15 cellular contexts compared by ENCODE assay signal in the genomic region with DNA sequence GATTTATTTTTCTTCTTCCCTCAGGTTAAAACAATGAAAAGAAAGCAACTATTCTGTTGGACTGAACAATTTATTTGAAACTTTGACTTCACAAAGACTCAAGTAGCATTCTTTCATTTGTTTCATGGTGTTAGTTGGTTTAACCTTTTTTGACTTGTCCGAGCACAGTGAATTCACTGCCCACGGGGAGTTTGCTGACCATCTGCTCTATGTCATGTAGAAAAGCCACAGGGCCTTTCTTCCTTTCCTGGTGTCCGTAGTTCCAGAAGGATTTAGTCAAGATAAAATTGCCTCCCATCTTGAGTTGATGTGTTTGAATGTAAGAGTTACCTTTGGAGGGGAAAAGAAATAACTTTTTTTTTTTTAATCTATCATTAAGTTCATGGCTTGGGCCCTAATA. TPM values are rescaled to one million over a fixed set of nuclear protein-coding genes. Genes with fewer than 3 reads are reported as not detected.
A peak's percentile ranks its signal among the peaks of the same experiment; 100 is the strongest.
DNase-seq lines count a peak whose midpoint lies in the region; ATAC-seq and TF ChIP-seq lines count a peak whose summit lies in the region.
"Had no signal": no experiment of that assay in that cellular context is flagged by ENCODE, and none has a peak within 500 bp of the region (broad histone marks: within the 10 kb centered on the region; RNA-seq: fewer than 3 reads in every experiment).

No MANE protein-coding gene starts in this region.

- H3K4ac ChIP-seq in neuronal stem cell (ENCODE audit: low read length): no peak overlapping the region

- H3K27me3 Mint-ChIP-seq in naive thymus-derived CD4-positive, alpha-beta T cell: no peaks in the 10 kb centered on the region
- H3K27me3 Mint-ChIP-seq in activated CD8-positive, alpha-beta T cell treated with anti-CD3 and anti-CD28 coated beads, Interleukin-2, amount 10 ng/mL, durations not matched to agents 7 days and 5 days (ENCODE audit: low read depth): no peaks in the 10 kb centered on the region
- H3K27me3 Mint-ChIP-seq: B cell; CD4-positive, alpha-beta T cell had no signal

- H3K36me3 ChIP-seq in neuronal stem cell (replicated peaks in 1 of 2; ENCODE audit: control insufficient read depth in 2 of 2, insufficient read depth in 2 of 2, low read length in 2 of 2): no peaks in the 10 kb centered on the region
- H3K36me3 ChIP-seq in aorta (ENCODE audit: control insufficient read depth in 1 of 2, insufficient read depth in 2 of 2, low read length in 1 of 2): no peaks in the 10 kb centered on the region
- no peaks in the 10 kb centered on the region for H3K36me3 ChIP-seq in naive thymus-derived CD4-positive, alpha-beta T cell (ENCODE audit: control insufficient read depth in 2 of 3, insufficient read depth in 3 of 3, low read length in 3 of 3)
- no peaks in the 10 kb centered on the region for H3K36me3 ChIP-seq in adrenal gland (replicated peaks in 1 of 2)

- no peak for TF ChIP-seq POLR2A in adrenal gland (IDR thresholded peaks at IDR 0.05)

- H2BK12ac ChIP-seq in neuronal stem cell (ENCODE audit: low read length): no peak overlapping the region

- H3K4me3 Mint-ChIP-seq in naive thymus-derived CD4-positive, alpha-beta T cell: no peak overlapping the region
- no peak overlapping the region for H3K4me3 Mint-ChIP-seq in activated CD8-positive, alpha-beta T cell treated with anti-CD3 and anti-CD28 coated beads, Interleukin-2, amount 10 ng/mL, durations not matched to agents 7 days and 5 days
- H3K4me3 Mint-ChIP-seq: B cell; CD4-positive, alpha-beta T cell; H9 had no signal

- H2BK15ac ChIP-seq in neuronal stem cell (ENCODE audit: low read length): no peak overlapping the region

- H3K27me3 ChIP-seq in neuronal stem cell (ENCODE audit: control insufficient read depth in 3 of 3, insufficient read depth in 3 of 3, low read depth in 1 of 3, low read length in 3 of 3) (no peaks in the 10 kb centered on the region), aorta (ENCODE audit: control insufficient read depth in 1 of 2, insufficient read depth in 2 of 2, low read length in 1 of 2) (no peaks in the 10 kb centered on the region), adrenal gland (no peaks in the 10 kb centered on the region)
- H3K27me3 ChIP-seq in naive thymus-derived CD4-positive, alpha-beta T cell (ENCODE audit: control insufficient read depth in 2 of 2, insufficient read depth in 2 of 2, low read length in 2 of 2): no peaks in the 10 kb centered on the region

- H4K8ac ChIP-seq in neuronal stem cell (ENCODE audit: low read depth, low read length): no peak overlapping the region

- no peak overlapping the region for H2BK5ac ChIP-seq in neuronal stem cell (ENCODE audit: low read length)

- no peak for ATAC-seq in aorta (ENCODE audit: low FRiP score)
- no peak for ATAC-seq in naive thymus-derived CD4-positive, alpha-beta T cell
- no peak for ATAC-seq in activated CD8-positive, alpha-beta T cell treated with anti-CD3 and anti-CD28 coated beads, Interleukin-2, amount 10 ng/mL, durations not matched to agents 7 days and 5 days
- ATAC-seq: GM12878, HepG2 had no signal

- H3K9me3 ChIP-seq in neuronal stem cell (replicated peaks in 1 of 2; ENCODE audit: control insufficient read depth in 2 of 2, insufficient read depth in 1 of 2, low read depth in 1 of 2, low read length in 2 of 2): peaks cover 0 to 19% of the 10 kb centered on the region in 2 donors
- no peaks in the 10 kb centered on the region for H3K9me3 ChIP-seq in aorta (ENCODE audit: control insufficient read depth, low read length)
- H3K9me3 ChIP-seq in naive thymus-derived CD4-positive, alpha-beta T cell (ENCODE audit: control insufficient read depth in 2 of 3, low read length in 3 of 3): no peaks in the 10 kb centered on the region
- no peaks in the 10 kb centered on the region for H3K9me3 ChIP-seq in adrenal gland (replicated peaks in 1 of 3)

- no peaks in the 10 kb centered on the region for H3K36me3 Mint-ChIP-seq in naive thymus-derived CD4-positive, alpha-beta T cell
- no peaks in the 10 kb centered on the region for H3K36me3 Mint-ChIP-seq in activated CD8-positive, alpha-beta T cell treated with anti-CD3 and anti-CD28 coated beads, Interleukin-2, amount 10 ng/mL, durations not matched to agents 7 days and 5 days (ENCODE audit: low read depth)

- no peak overlapping the region for H3K4me2 ChIP-seq in neuronal stem cell (ENCODE audit: insufficient read depth, low read length, poor library complexity, severe bottlenecking)

- intact Hi-C loops in aorta (cut with DNase I): no loop called here
- intact Hi-C loops in naive thymus-derived CD4-positive, alpha-beta T cell (cut with micrococcal nuclease): no loop called here
- intact Hi-C loops in adrenal gland (cut with DNase I): no loop called here

- DNase-seq in RPMI7951 (ENCODE audit: low read depth): peak; percentile 43
- peak; percentile 40 for DNase-seq in left kidney (ENCODE audit: low read depth, low spot score)
- DNase-seq in neuronal stem cell (ENCODE audit: low spot score): peak; percentile 15
- DNase-seq in aorta: no peak
- no peak for DNase-seq in naive thymus-derived CD4-positive, alpha-beta T cell
- no peak for DNase-seq in activated CD8-positive, alpha-beta T cell treated with anti-CD3 and anti-CD28 coated beads, Interleukin-2, amount 10 ng/mL, durations not matched to agents 7 days and 5 days
- DNase-seq in adrenal gland: no peak
- DNase-seq: Calu3; CD4-positive, alpha-beta T cell; DMS 273 treated with DMSO at 0.1 percent for 48 hours; GOT3; H9 had no signal

- H3K27ac ChIP-seq in neuronal stem cell (replicated peaks; ENCODE audit: low read length) (no peak overlapping the region), aorta (ENCODE audit: low read depth in 1 of 2, low read length in 2 of 2) (no peak overlapping the region), adrenal gland (no peak overlapping the region)
- H3K27ac ChIP-seq in naive thymus-derived CD4-positive, alpha-beta T cell (ENCODE audit: low read depth, low read length): no peak overlapping the region

- H3K23ac ChIP-seq in neuronal stem cell (ENCODE audit: low read depth, low read length, poor library complexity): no peak overlapping the region

- H3K14ac ChIP-seq in neuronal stem cell (ENCODE audit: low read length): no peak overlapping the region

- peaks cover 0 to 4% (median 0%) of the 10 kb centered on the region in 11 donors for H3K9me3 Mint-ChIP-seq in naive thymus-derived CD4-positive, alpha-beta T cell
- H3K9me3 Mint-ChIP-seq in activated CD8-positive, alpha-beta T cell treated with anti-CD3 and anti-CD28 coated beads, Interleukin-2, amount 10 ng/mL, durations not matched to agents 7 days and 5 days (ENCODE audit: insufficient read depth): no peaks in the 10 kb centered on the region
- H3K9me3 Mint-ChIP-seq: CD4-positive, alpha-beta T cell; H9 had no signal

- H3K4me1 ChIP-seq in neuronal stem cell (ENCODE audit: control insufficient read depth in 2 of 2, insufficient read depth in 1 of 2, low read depth in 1 of 2, low read length in 2 of 2): peaks cover 8 to 14% of the 10 kb centered on the region in 2 donors
- no peaks in the 10 kb centered on the region for H3K4me1 ChIP-seq in aorta (ENCODE audit: control insufficient read depth in 1 of 2, insufficient read depth in 2 of 2, low read length in 2 of 2)
- H3K4me1 ChIP-seq in naive thymus-derived CD4-positive, alpha-beta T cell (ENCODE audit: control insufficient read depth in 2 of 2, insufficient read depth in 2 of 2, low read length in 2 of 2): no peaks in the 10 kb centered on the region
- peaks cover 2 to 6% of the 10 kb centered on the region in 2 donors for H3K4me1 ChIP-seq in adrenal gland (replicated peaks in 1 of 2)

- no peak overlapping the region for H3K18ac ChIP-seq in neuronal stem cell (ENCODE audit: low read length)

- no peak overlapping the region for H3K9ac ChIP-seq in neuronal stem cell (ENCODE audit: low read depth, low read length, poor library complexity)

- no peak overlapping the region for H2AFZ ChIP-seq in neuronal stem cell (ENCODE audit: low read length)

- WGBS in neuronal stem cell (ENCODE audit: extremely low coverage in 2 of 2, insufficient read length in 2 of 2, insufficient replicate concordance in 1 of 2), 2 donors: no CpG with 5 or more reads among the region's 3 CpGs
- WGBS in aorta, 2 donors: 92 to 94% methylated on average over 3 of the region's 3 CpGs
- WGBS in adrenal gland, 4 donors: 70 to 83% (median 75%) methylated on average over 3 of the region's 3 CpGs

- no peak overlapping the region for H2BK120ac ChIP-seq in neuronal stem cell (ENCODE audit: low read depth, low read length)

- CTCF ChIA-PET in naive thymus-derived CD4-positive, alpha-beta T cell (lab: Charles Lee): no interaction called here
- CTCF ChIA-PET in activated CD8-positive, alpha-beta T cell treated with anti-CD3 and anti-CD28 coated beads, Interleukin-2, amount 10 ng/mL, durations not matched to agents 7 days and 5 days (lab: Charles Lee): no interaction called here

- no peak overlapping the region for H3K27ac Mint-ChIP-seq in naive thymus-derived CD4-positive, alpha-beta T cell
- no peak overlapping the region for H3K27ac Mint-ChIP-seq in activated CD8-positive, alpha-beta T cell treated with anti-CD3 and anti-CD28 coated beads, Interleukin-2, amount 10 ng/mL, durations not matched to agents 7 days and 5 days
- H3K27ac Mint-ChIP-seq: B cell; CD4-positive, alpha-beta T cell; H9 had no signal

- H3K4me1 Mint-ChIP-seq in naive thymus-derived CD4-positive, alpha-beta T cell: no peaks in the 10 kb centered on the region
- no peaks in the 10 kb centered on the region for H3K4me1 Mint-ChIP-seq in activated CD8-positive, alpha-beta T cell treated with anti-CD3 and anti-CD28 coated beads, Interleukin-2, amount 10 ng/mL, durations not matched to agents 7 days and 5 days (ENCODE audit: low read depth)
- H3K4me1 Mint-ChIP-seq: B cell had no signal

- H4K91ac ChIP-seq in neuronal stem cell (ENCODE audit: low read depth, low read length, poor library complexity): no peak overlapping the region

- H3K4me3 ChIP-seq in neuronal stem cell (ENCODE audit: low read length in 2 of 2) (no peak overlapping the region), aorta (ENCODE audit: low read length in 2 of 2) (no peak overlapping the region), adrenal gland (no peak overlapping the region)
- no peak overlapping the region for H3K4me3 ChIP-seq in naive thymus-derived CD4-positive, alpha-beta T cell (ENCODE audit: low read length)
- H3K4me3 ChIP-seq: GM12878 had no signal

- POLR2A ChIA-PET in naive thymus-derived CD4-positive, alpha-beta T cell (lab: Charles Lee): no interaction called here
- POLR2A ChIA-PET in activated CD8-positive, alpha-beta T cell treated with anti-CD3 and anti-CD28 coated beads, Interleukin-2, amount 10 ng/mL, durations not matched to agents 7 days and 5 days (lab: Charles Lee): no interaction called here

- no peak overlapping the region for H2AK5ac ChIP-seq in neuronal stem cell (ENCODE audit: low read depth, low read length)

- no peak for TF ChIP-seq CTCF in adrenal gland (IDR thresholded peaks at IDR 0.05)

- H3K79me1 ChIP-seq in neuronal stem cell (ENCODE audit: low read depth, low read length): no peaks in the 10 kb centered on the region

RNA-seq across cellular contexts. Expression of a gene that starts 55.1 kb away (rescaled TPM):
- total RNA-seq in RPMI7951 (2014; rRNA removed; shearing (Covaris generic)): 15.9 TPM in 2 replicates
- polyA plus RNA-seq in neuronal stem cell (2013, experiment 1 of 2): 76.9 TPM
- 78.0 TPM for polyA plus RNA-seq in neuronal stem cell (2013, experiment 2 of 2)
- total RNA-seq in aorta: 10 to 100 TPM in 1 of 2 donors, 1 to 10 TPM in 1; 8.5 to 13.2 TPM
- 1 to 10 TPM; 4.3 to 7.4 TPM for polyA plus RNA-seq in aorta
- total RNA-seq in naive thymus-derived CD4-positive, alpha-beta T cell: 1 to 10 TPM in 1 of 5 experiments, under 1 TPM in 1, not detected in 3; 0.90 to 1.5 TPM
- not detected for polyA plus RNA-seq in naive thymus-derived CD4-positive, alpha-beta T cell
- total RNA-seq in activated CD8-positive, alpha-beta T cell treated with anti-CD3 and anti-CD28 coated beads, Interleukin-2, amount 10 ng/mL, durations not matched to agents 7 days and 5 days: not detected
- 10 to 100 TPM; 15.5 to 55.0 (median 29.1) TPM for total RNA-seq in adrenal gland
- polyA plus RNA-seq in adrenal gland: 10 to 100 TPM; 14.4 to 30.3 (median 16.7) TPM

Comparison
In these comparisons a context has a peak if more than half of its experiments do, and no peak if none do; other contexts are left out.
1. DNase-seq: peak in RPMI7951 (single experiment), left kidney (single experiment) and neuronal stem cell (single experiment); none in aorta (0 of 2), naive thymus-derived CD4-positive, alpha-beta T cell (0 of 9), activated CD8-positive, alpha-beta T cell treated with anti-CD3 and anti-CD28 coated beads, Interleukin-2, amount 10 ng/mL, durations not matched to agents 7 days and 5 days (single experiment) and adrenal gland (0 of 7).